37 cellular contexts compared by ENCODE assay signal in the genomic region with DNA sequence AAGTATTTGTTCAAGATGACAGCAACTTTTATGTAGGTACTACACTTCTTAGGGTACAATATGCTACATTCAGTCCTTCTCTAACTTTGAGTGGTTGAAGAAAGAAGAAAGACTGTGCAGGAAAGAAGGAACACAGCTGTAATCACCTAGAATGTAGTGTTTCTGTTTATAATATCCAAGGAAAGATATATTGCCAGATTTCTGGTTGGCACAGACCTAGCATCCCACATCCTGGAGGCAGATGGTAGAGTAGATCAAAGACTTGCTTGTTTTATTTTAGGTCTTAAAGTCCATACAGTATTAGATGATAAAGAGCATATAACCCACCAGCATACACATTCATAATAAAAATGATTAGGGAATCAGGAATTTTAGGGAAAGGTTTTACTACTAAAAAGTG. TPM values are rescaled to one million over a fixed set of nuclear protein-coding genes. Genes with fewer than 3 reads are reported as not detected.
"Had no signal": no experiment of that assay in that cellular context is flagged by ENCODE, and none has a peak within 500 bp of the region (broad histone marks: within the 10 kb centered on the region; RNA-seq: fewer than 3 reads in every experiment).

No MANE protein-coding gene starts in this region.

- DNase-seq: activated B cell treated with CpG ODN at 0.5 μM for 24 hours; activated CD4-positive, alpha-beta memory T cell treated with anti-CD3 and anti-CD28 coated beads for 36 hours; activated CD4-positive, alpha-beta T cell treated with anti-CD3 and anti-CD28 coated beads for 4 hours; activated CD4-positive, alpha-beta T cell treated with anti-CD3 and anti-CD28 coated beads, Interleukin-2, amount 10 ng/mL, durations not matched to agents 24 days and 14 days; activated CD4-positive, alpha-beta T cell treated with anti-CD3 and anti-CD28 coated beads, Interleukin-2, amount 50 U/mL, for 1 hour; activated CD4-positive, alpha-beta T cell treated with anti-CD3 and anti-CD28 coated beads, Interleukin-2, amount 50 U/mL, for 4 hours; activated CD4-positive, CD25-positive, alpha-beta regulatory T cell treated with anti-CD3 and anti-CD28 coated beads, Interleukin-2, amount 50 U/mL, for 72 hours; activated CD8-positive, alpha-beta memory T cell treated with anti-CD3 and anti-CD28 coated beads, Interleukin-2, amount 50 U/mL, for 4 hours; activated CD8-positive, alpha-beta T cell treated with anti-CD3 and anti-CD28 coated beads for 36 hours; activated effector memory CD4-positive, alpha-beta T cell treated with anti-CD3 and anti-CD28 coated beads, Interleukin-2, amount 50 U/mL, for 16 hours; activated gamma-delta T cell treated with Interleukin-2 at 50 U/mL for 16 hours; activated naive CD4-positive, alpha-beta T cell; activated naive CD4-positive, alpha-beta T cell treated with anti-CD3 and anti-CD28 coated beads for 36 hours; activated naive CD4-positive, alpha-beta T cell treated with anti-CD3 and anti-CD28 coated beads, Interleukin-2, amount 50 U/mL, for 16 hours; activated naive CD8-positive, alpha-beta T cell treated with anti-CD3 and anti-CD28 coated beads for 36 hours; activated T-cell treated with anti-CD3 and anti-CD28 coated beads for 4 hours; activated T-cell treated with anti-CD3 and anti-CD28 coated beads, Interleukin-2, amount 50 U/mL, for 1 hour; activated T-cell treated with anti-CD3 and anti-CD28 coated beads, Interleukin-2, amount 50 U/mL, for 4 hours; activated T-cell treated with anti-CD3 and anti-CD28 coated beads, Interleukin-2, amount 50 U/mL, for 72 hours; adrenal gland; amniotic stem cell; aorta; body of pancreas; brain microvascular endothelial cell; central memory CD4-positive, alpha-beta T cell; cerebellar nuclear complex; T-helper 1 cell; T-helper 2 cell; T-helper 9 cell had no signal

- H3K36me3 ChIP-seq: adrenal gland, brain microvascular endothelial cell, breast epithelium had no signal

- H3K27ac ChIP-seq: adrenal gland, body of pancreas, brain microvascular endothelial cell, breast epithelium, VCaP had no signal

- ATAC-seq: activated CD8-positive, alpha-beta T cell treated with anti-CD3 and anti-CD28 coated beads for 36 hours; activated naive CD4-positive, alpha-beta T cell treated with anti-CD3 and anti-CD28 coated beads, Interleukin-2, amount 50 U/mL, for 72 hours; activated T-cell treated with anti-CD3 and anti-CD28 coated beads, Interleukin-2, amount 50 U/mL, for 4 hours; activated T-cell treated with anti-CD3 and anti-CD28 coated beads, Interleukin-2, amount 50 U/mL, for 72 hours; activated T-helper 17 cell treated with anti-CD3 and anti-CD28 coated beads, Interleukin-2, amount 50 U/mL, for 72 hours; body of pancreas had no signal

- H3K27me3 ChIP-seq: adrenal gland, body of pancreas, brain microvascular endothelial cell, breast epithelium had no signal

- H3K9me3 ChIP-seq: adrenal gland, body of pancreas, breast epithelium had no signal

- H3K4me1 ChIP-seq: adrenal gland, breast epithelium had no signal

- H3K4me3 ChIP-seq: adrenal gland, body of pancreas, breast epithelium had no signal

RNA-seq across cellular contexts. Expression of a gene that starts 13.3 kb away (rescaled TPM):
- total RNA-seq: activated B cell treated with CpG ODN at 0.5 μM for 24 hours; activated CD4-positive, alpha-beta memory T cell treated with anti-CD3 and anti-CD28 coated beads for 36 hours; activated CD4-positive, alpha-beta T cell treated with anti-CD3 and anti-CD28 coated beads, Interleukin-2, amount 10 ng/mL, durations not matched to agents 24 days and 14 days; activated CD8-positive, alpha-beta memory T cell treated with anti-CD3 and anti-CD28 coated beads for 36 hours; activated CD8-positive, alpha-beta T cell treated with anti-CD3 and anti-CD28 coated beads for 36 hours; activated naive CD4-positive, alpha-beta T cell treated with anti-CD3 and anti-CD28 coated beads for 36 hours; activated naive CD4-positive, alpha-beta T cell treated with anti-CD3 and anti-CD28 coated beads, Interleukin-2, amount 50 U/mL, for 72 hours; activated naive CD8-positive, alpha-beta T cell treated with anti-CD3 and anti-CD28 coated beads for 36 hours; activated T-cell treated with anti-CD3 and anti-CD28 coated beads, Interleukin-2, amount 50 U/mL, for 4 hours; activated T-cell treated with anti-CD3 and anti-CD28 coated beads, Interleukin-2, amount 50 U/mL, for 72 hours; activated T-helper 1 cell treated with anti-CD3 and anti-CD28 coated beads, Interleukin-12 subunit alpha, Interleukin-12 subunit beta, Interleukin-2, Interleukin-4 antibody, amounts not matched to agents 30 ng/mL and 10 ng/mL and 1 ng/mL, durations not matched to agents 14 hours and 24 hours and 36 hours; activated T-helper 17 cell treated with anti-CD3 and anti-CD28 coated beads, Interleukin-2, amount 50 U/mL, for 72 hours; adrenal gland; aorta; body of pancreas; cardiac septum; chondrocyte had no signal
- polyA plus RNA-seq: adrenal gland, aorta had no signal
